9 cellular contexts compared by ENCODE assay signal in the genomic region with DNA sequence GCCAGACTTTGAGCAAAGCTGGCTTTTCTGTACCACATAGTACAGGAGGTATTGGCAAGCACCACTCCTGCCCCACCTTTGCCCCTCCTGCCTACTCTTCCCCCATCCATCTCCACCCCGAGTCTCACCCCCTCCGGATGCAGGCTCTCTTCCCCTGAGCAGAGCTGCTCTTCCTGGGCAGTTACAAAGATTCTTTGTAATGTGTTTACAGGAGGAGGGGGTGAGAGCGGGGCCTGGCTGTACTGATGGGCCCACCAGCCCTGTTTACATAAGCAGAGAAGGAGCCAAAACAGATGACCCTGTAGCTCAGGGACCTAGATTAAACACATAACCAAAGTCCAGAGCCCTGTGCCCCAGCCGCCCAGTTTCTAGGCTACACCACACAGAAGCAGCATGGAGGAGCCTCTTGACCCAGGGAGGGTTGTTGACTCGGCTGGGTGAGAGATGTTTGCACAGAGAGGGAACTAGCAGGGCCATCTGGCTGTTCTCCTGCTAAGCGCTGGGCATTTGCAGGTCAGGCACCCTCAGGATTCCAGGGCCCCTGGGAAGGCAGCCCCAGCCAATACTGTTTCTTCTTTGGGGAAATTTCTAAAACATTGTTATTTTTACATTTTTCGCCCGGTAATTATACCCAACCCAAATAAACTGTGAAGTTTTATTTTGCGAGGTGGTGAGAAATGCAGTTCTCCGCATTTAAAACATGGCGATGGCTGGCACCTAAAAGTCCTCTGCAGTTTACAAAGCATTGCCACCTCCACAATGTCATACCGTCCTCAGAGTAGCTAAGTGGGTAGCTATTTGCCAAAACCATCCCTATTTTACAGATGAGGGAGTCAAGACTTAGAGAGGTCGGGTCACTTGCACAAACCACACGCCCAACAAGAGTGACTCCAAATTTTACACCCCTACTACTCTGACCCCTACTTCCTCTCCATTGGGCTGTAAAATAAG. TPM values are rescaled to one million over a fixed set of nuclear protein-coding genes. Genes with fewer than 3 reads are reported as not detected.
DNase-seq lines count a peak whose midpoint lies in the region; ATAC-seq and TF ChIP-seq lines count a peak whose summit lies in the region.
"Had no signal": no experiment of that assay in that cellular context is flagged by ENCODE, and none has a peak within 500 bp of the region (broad histone marks: within the 10 kb centered on the region; RNA-seq: fewer than 3 reads in every experiment).

No MANE protein-coding gene starts in this region.

- TF ChIP-seq CTCF in PC-3 (conservative IDR thresholded peaks at IDR 0.05; ENCODE audit: low read depth, low read length) (no peak), GM20000 (IDR thresholded peaks at IDR 0.05; ENCODE audit: extremely low read depth, missing control alignments) (no peak)

- no peaks in the 10 kb centered on the region for H3K36me3 ChIP-seq in HUES64 (ENCODE audit: insufficient read depth, low read length)
- H3K36me3 ChIP-seq in PC-3 (ENCODE audit: low read depth, low read length) = no peaks in the 10 kb centered on the region

- H3K4me2 ChIP-seq in PC-3 (ENCODE audit: low read length) = no peak overlapping the region

- H3K9ac ChIP-seq in HUES64 (ENCODE audit: low read depth, low read length) (no peak overlapping the region), PC-3 (ENCODE audit: low read length) (no peak overlapping the region)

- H4K20me1 ChIP-seq in PC-3 (ENCODE audit: low read length) = no peaks in the 10 kb centered on the region

- 0 out of 2 replicates have a peak overlapping the region, but pooled peaks have one; percentile 13 for H3K27ac ChIP-seq in HUES64 (ENCODE audit: low read depth, low read length)
- H3K27ac ChIP-seq in PC-3 (ENCODE audit: low read length) = no peak overlapping the region

- H3K4me3 ChIP-seq in HUES64 (ENCODE audit: low read length) = no peak overlapping the region
- no peak overlapping the region for H3K4me3 ChIP-seq in PC-3 (ENCODE audit: low read length)

- peak; percentile 75 for ATAC-seq in PC-3
- no peak for ATAC-seq in GM19452 (IDR thresholded peaks at IDR 0.05; ENCODE audit: unreplicated experiment)
- ATAC-seq in GM19463 (IDR thresholded peaks at IDR 0.05; ENCODE audit: unreplicated experiment) = no peak
- ATAC-seq: stimulated activated memory B cell treated with anti-CD40 and anti-IgM and Interleukin-4, amounts not matched to agents 10 μg/mL and 1 μg/mL and 100 μg/mL, for 72 hours had no signal

- no TSS peak for BruUV-seq in PC-3 (replicated peaks; lab: Mats Ljungman, UMichigan)

- H3K4me1 ChIP-seq in HUES64 (ENCODE audit: insufficient read depth, low read length) (peaks cover 4% of the 10 kb centered on the region; the same call in 1 of the 2 replicates), PC-3 (ENCODE audit: insufficient read depth, low read length) (no peaks in the 10 kb centered on the region)

- no peaks in the 10 kb centered on the region for H3K9me2 ChIP-seq in PC-3 (replicated peaks; ENCODE audit: low read length)

- H3K27me3 ChIP-seq in HUES64 (ENCODE audit: insufficient read depth, low read length) (no peaks in the 10 kb centered on the region), PC-3 (ENCODE audit: low read length) (no peaks in the 10 kb centered on the region)

- no peaks in the 10 kb centered on the region for H3F3A ChIP-seq in PC-3 (ENCODE audit: low read length, unreplicated experiment)

- POLR2A ChIA-PET in PC-3 (lab: Charles Lee; ENCODE audit: unreplicated experiment) = interaction anchor here (0.5 kb wide), 1 partner anchor 10 kb away, joined by 5 read pairs; no protein-coding TSS in a partner anchor

- H3K9me3 ChIP-seq in HUES64 (ENCODE audit: insufficient read depth, low read depth, low read length) (no peaks in the 10 kb centered on the region), PC-3 (ENCODE audit: low read length) (no peaks in the 10 kb centered on the region)

- WGBS in HUES64 = 66% methylated on average over 14 of the region's 14 CpGs

- H2AFZ ChIP-seq in PC-3 (ENCODE audit: low read length) = no peak overlapping the region

- intact Hi-C loops in PC-3 (cut with micrococcal nuclease) = no loop called here
- intact Hi-C loops in posterior vena cava (cut with DNase I) = no loop called here

- H3K79me2 ChIP-seq in PC-3 (ENCODE audit: low read length) = no peaks in the 10 kb centered on the region

- CTCF ChIA-PET in PC-3 (lab: Charles Lee) = interaction anchor here (0.6 kb wide), 1 partner anchor 36 kb away, joined by 7 read pairs; no protein-coding TSS in a partner anchor

- DNase-seq in PC-3 = no peak
- peak in 40 of 51 donors; percentile 8 to 86 (median 44) for DNase-seq in hypothalamus (lab: John Stamatoyannopoulos, UW)
- DNase-seq in posterior vena cava (ENCODE audit: low spot score) = peak; percentile 52
- DNase-seq in GM20000 (ENCODE audit: low spot score) = no peak
- DNase-seq in NCI-H1694 (lab: John Stamatoyannopoulos, UW) = no peak

RNA-seq across cellular contexts. Expression of gene ZKSCAN1, which starts 11.4 kb away (rescaled TPM):
- polyA plus RNA-seq in HUES64 (2013, experiment 1 of 2) = 10.4 TPM
- 15.3 TPM for polyA plus RNA-seq in HUES64 (2013, experiment 2 of 2)
- total RNA-seq in PC-3 (2014; rRNA removed) = 13.6 and 13.9 TPM in 2 replicates
- total RNA-seq in posterior vena cava = 10 to 100 TPM; 47.4 to 53.1 TPM

RNA-seq across cellular contexts. Expression of gene AZGP1, which starts 28.2 kb away (rescaled TPM):
- not detected for polyA plus RNA-seq in HUES64 (2013, experiment 1 of 2)
- not detected for polyA plus RNA-seq in HUES64 (2013, experiment 2 of 2)
- total RNA-seq in PC-3 (2014; rRNA removed) = 0.18 TPM in 1 of 2 replicates, not detected in the other
- 1 to 10 TPM in 1 of 2 donors, under 1 TPM in 1; 0.33 to 1.2 TPM for total RNA-seq in posterior vena cava

RNA-seq across cellular contexts. Expression of gene ZSCAN21, which starts 45.6 kb away (rescaled TPM):
- polyA plus RNA-seq in HUES64 (2013, experiment 1 of 2) = 13.3 TPM
- polyA plus RNA-seq in HUES64 (2013, experiment 2 of 2) = 16.4 TPM
- total RNA-seq in PC-3 (2014; rRNA removed) (4.7 and 7.3 TPM in 2 replicates), posterior vena cava (10 to 100 TPM in 1 of 2 donors, 1 to 10 TPM in 1; 9.2 to 10.7 TPM)

Comparison
In these comparisons a context has a peak if more than half of its experiments do, and no peak if none do; other contexts are left out.
1. DNase-seq: peak in hypothalamus (40 of 51) and posterior vena cava (single experiment); none in PC-3 (single experiment), GM20000 (single experiment) and NCI-H1694 (single experiment).